8 cellular contexts compared by ENCODE assay signal in the genomic region with DNA sequence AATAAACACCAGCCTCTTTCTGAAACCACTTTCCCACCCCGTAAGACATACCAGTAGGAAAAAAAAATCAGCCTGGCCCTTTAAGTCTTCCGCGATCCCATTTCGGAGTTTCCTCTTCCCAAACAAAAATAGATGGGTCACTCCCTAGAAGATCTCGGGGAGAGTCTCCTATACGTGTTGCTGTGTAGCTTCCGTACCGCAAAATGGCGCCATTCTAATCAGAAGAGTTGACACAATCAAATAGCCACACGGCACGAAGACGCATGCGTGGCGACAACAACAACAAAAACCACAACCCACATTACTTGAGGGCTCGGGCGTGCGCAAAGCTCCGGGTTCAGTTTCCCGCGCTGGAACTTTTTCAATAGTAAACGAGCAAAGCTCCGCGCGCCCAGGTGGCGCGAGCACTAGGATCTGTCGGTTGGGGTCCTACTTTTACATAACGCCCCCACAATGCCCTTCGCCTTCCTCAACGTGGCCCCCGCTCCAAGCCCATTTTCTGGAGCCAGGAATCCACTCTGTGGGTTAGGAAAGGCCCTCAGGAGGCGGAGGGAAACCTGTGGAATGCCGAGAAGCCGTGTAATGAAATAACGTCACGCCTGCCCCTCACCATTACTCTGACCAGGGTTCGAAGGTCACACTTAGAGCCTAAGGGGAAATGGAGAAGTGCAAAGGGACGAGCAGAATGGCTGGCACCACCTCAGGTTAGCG. TPM values are rescaled to one million over a fixed set of nuclear protein-coding genes. Genes with fewer than 3 reads are reported as not detected.
DNase-seq lines count a peak whose midpoint lies in the region; ATAC-seq, FAIRE-seq and TF ChIP-seq lines count a peak whose summit lies in the region.

A gene (minus strand): TSS at position 208 of the 711 bp plus-strand sequence. CDS start 519 bp downstream, outside the sequence.

- H3K4me1 ChIP-seq in testis: peaks cover 33% of the 10 kb centered on the region

- peak within 1 kb of the TSS; percentile 98 for H3K27ac Mint-ChIP-seq in activated naive CD8-positive, alpha-beta T cell treated with anti-CD3 and anti-CD28 coated beads, Interleukin-2, amount 10 ng/mL, durations not matched to agents 7 days and 5 days
- H3K27ac Mint-ChIP-seq in glutamatergic neuron (ENCODE audit: unreplicated experiment) (peak within 1 kb of the TSS; percentile 99), osteocyte (ENCODE audit: unreplicated experiment) (peak within 1 kb of the TSS; percentile 96)

- H3K36me3 ChIP-seq in testis (ENCODE audit: low read depth, missing control alignments): no peaks in the 10 kb centered on the region

- DNase-seq in COR-L47 (lab: John Stamatoyannopoulos, UW): peak; percentile 90
- peak; percentile 81 for DNase-seq in H54 (ENCODE audit: insufficient read length, low spot score)
- peak; percentile 78 for DNase-seq in NCI-H1436 treated with DMSO at 0.1 percent for 48 hours (lab: John Stamatoyannopoulos, UW)
- DNase-seq in SW480 (ENCODE audit: low spot score): peak; percentile 92
- DNase-seq in activated naive CD8-positive, alpha-beta T cell treated with anti-CD3 and anti-CD28 coated beads, Interleukin-2, amount 10 ng/mL, durations not matched to agents 7 days and 5 days: peak; percentile 86
- peak; percentile 73 for DNase-seq in glutamatergic neuron
- DNase-seq in osteocyte (ENCODE audit: extremely low spot score, unreplicated experiment): peak; percentile 93
- peak; percentile 97 for DNase-seq in testis

- TF ChIP-seq CTCF in glutamatergic neuron (IDR thresholded peaks at IDR 0.05; ENCODE audit: partially characterized antibody, unreplicated experiment) (no peak), osteocyte (IDR thresholded peaks at IDR 0.05) (no peak), testis (IDR thresholded peaks at IDR 0.05) (no peak)

- H3K9me3 ChIP-seq in testis: no peaks in the 10 kb centered on the region

- peak within 1 kb of the TSS; percentile 90 to 97 for H3K27ac ChIP-seq in testis

- intact Hi-C loops in testis (cut with DNase I; ENCODE audit: low total_unique reads): no loop called here

- POLR2A ChIA-PET in activated naive CD8-positive, alpha-beta T cell treated with anti-CD3 and anti-CD28 coated beads, Interleukin-2, amount 10 ng/mL, durations not matched to agents 7 days and 5 days (lab: Charles Lee): interaction anchor here (0.7 to 7.0 kb wide), 27 partner anchors 9 to 1124 kb away, joined by 3 to 138 read pairs (median 4); a partner anchor contains a TSS

- H3K36me3 Mint-ChIP-seq in activated naive CD8-positive, alpha-beta T cell treated with anti-CD3 and anti-CD28 coated beads, Interleukin-2, amount 10 ng/mL, durations not matched to agents 7 days and 5 days: peaks cover 56% of the 10 kb centered on the region
- H3K36me3 Mint-ChIP-seq in glutamatergic neuron (ENCODE audit: unreplicated experiment) (no peaks in the 10 kb centered on the region), osteocyte (ENCODE audit: unreplicated experiment) (peaks cover 28% of the 10 kb centered on the region)

- H3K4me1 Mint-ChIP-seq in activated naive CD8-positive, alpha-beta T cell treated with anti-CD3 and anti-CD28 coated beads, Interleukin-2, amount 10 ng/mL, durations not matched to agents 7 days and 5 days: peaks cover 42% of the 10 kb centered on the region
- H3K4me1 Mint-ChIP-seq in glutamatergic neuron (ENCODE audit: low read depth, unreplicated experiment) (peaks cover 19% of the 10 kb centered on the region), osteocyte (ENCODE audit: unreplicated experiment) (peaks cover 48% of the 10 kb centered on the region)

- ATAC-seq in activated naive CD8-positive, alpha-beta T cell treated with anti-CD3 and anti-CD28 coated beads, Interleukin-2, amount 10 ng/mL, durations not matched to agents 7 days and 5 days (ENCODE audit: low read depth): peak; percentile 27

- 0 out of 2 replicates have a peak, but pooled peaks have one; percentile 21 for TF ChIP-seq POLR2A in H54 (IDR thresholded peaks at IDR 0.05; ENCODE audit: low read depth, low read length)
- TF ChIP-seq POLR2A in testis (IDR thresholded peaks at IDR 0.05): no peak

- 0 to 1% methylated on average over 20 to 39 of the region's 39 CpGs for WGBS in testis, 2 donors

- H3K4me3 Mint-ChIP-seq in activated naive CD8-positive, alpha-beta T cell treated with anti-CD3 and anti-CD28 coated beads, Interleukin-2, amount 10 ng/mL, durations not matched to agents 7 days and 5 days: peak within 1 kb of the TSS; percentile 96
- peak within 1 kb of the TSS; percentile 97 for H3K4me3 Mint-ChIP-seq in glutamatergic neuron (ENCODE audit: unreplicated experiment)
- H3K4me3 Mint-ChIP-seq in osteocyte (ENCODE audit: unreplicated experiment): peak within 1 kb of the TSS; percentile 95

- H3K9me3 Mint-ChIP-seq in activated naive CD8-positive, alpha-beta T cell treated with anti-CD3 and anti-CD28 coated beads, Interleukin-2, amount 10 ng/mL, durations not matched to agents 7 days and 5 days: no peaks in the 10 kb centered on the region
- peaks cover 11% of the 10 kb centered on the region for H3K9me3 Mint-ChIP-seq in glutamatergic neuron (ENCODE audit: unreplicated experiment)
- H3K9me3 Mint-ChIP-seq in osteocyte (ENCODE audit: unreplicated experiment): no peaks in the 10 kb centered on the region

- H3K27me3 Mint-ChIP-seq in activated naive CD8-positive, alpha-beta T cell treated with anti-CD3 and anti-CD28 coated beads, Interleukin-2, amount 10 ng/mL, durations not matched to agents 7 days and 5 days: no peaks in the 10 kb centered on the region
- H3K27me3 Mint-ChIP-seq in glutamatergic neuron (ENCODE audit: unreplicated experiment) (peaks cover 15% of the 10 kb centered on the region), osteocyte (ENCODE audit: unreplicated experiment) (no peaks in the 10 kb centered on the region)

- peak; percentile 80 for FAIRE-seq in H54 (lab: Jason Lieb, UNC)

- H3K4me3 ChIP-seq in testis: peak within 1 kb of the TSS; percentile 81 to 93

- no peaks in the 10 kb centered on the region for H3K27me3 ChIP-seq in testis

RNA-seq across cellular contexts. Expression of the gene that starts here (rescaled TPM):
- 10 to 100 TPM; 30.7 to 32.0 TPM for total RNA-seq in activated naive CD8-positive, alpha-beta T cell treated with anti-CD3 and anti-CD28 coated beads, Interleukin-2, amount 10 ng/mL, durations not matched to agents 7 days and 5 days
- total RNA-seq in glutamatergic neuron (ENCODE audit: unreplicated experiment) (30.1 TPM), osteocyte (17.0 and 18.7 TPM in 2 replicates), testis (10 to 100 TPM; 34.5 to 46.1 TPM)
- 81.3 TPM for polyA plus RNA-seq in testis (ENCODE audit: insufficient read depth, low read depth, low replicate concordance)

Comparison
In these comparisons a context has a peak if more than half of its experiments do, and no peak if none do; other contexts are left out.
1. Peak in every context shown above with its lines: DNase-seq, ATAC-seq, H3K4me3 ChIP-seq and H3K27ac ChIP-seq.